ENCODE assay signal across 8 cellular contexts in the genomic region with DNA sequence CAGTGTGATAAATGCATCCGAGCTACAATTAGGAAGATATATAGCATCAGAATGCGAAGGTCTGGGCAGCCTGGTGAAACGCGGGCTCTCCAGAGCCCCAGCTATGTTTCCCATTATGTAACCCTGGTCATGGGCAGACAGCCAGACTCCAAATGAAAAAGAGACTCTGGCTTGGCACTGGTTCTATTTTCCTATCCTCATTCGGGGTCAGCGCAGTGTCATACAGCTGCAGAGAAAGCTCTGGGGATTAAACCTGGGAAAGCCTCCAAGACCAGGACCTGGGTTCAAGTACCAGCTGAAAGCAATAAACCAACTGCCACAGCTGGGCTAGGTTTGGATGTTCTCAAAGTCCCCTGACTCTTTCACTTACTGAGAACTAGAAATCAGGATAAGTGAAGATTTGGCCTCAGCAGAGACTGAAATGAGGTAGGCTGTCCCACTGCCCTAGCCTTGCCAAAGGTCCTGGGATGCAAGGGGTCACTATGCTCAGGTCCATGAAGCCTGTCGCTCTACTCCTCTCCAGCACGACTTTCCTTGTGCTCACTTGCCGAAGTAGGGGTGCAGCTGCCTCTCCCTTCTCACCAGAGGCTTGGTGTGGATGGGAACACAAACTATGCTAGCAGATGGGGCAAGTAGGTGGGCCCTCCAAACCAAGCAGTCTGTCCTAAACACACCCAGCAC.
DNase-seq lines count a peak whose midpoint lies in the region; ATAC-seq and TF ChIP-seq lines count a peak whose summit lies in the region.

No MANE protein-coding gene starts in this region.

- TF ChIP-seq POLR2A in breast epithelium (IDR thresholded peaks at IDR 0.05) = no peak
- TF ChIP-seq POLR2A in thyroid gland (IDR thresholded peaks at IDR 0.05) = no peak

- DNase-seq in MV-4-11 (lab: John Stamatoyannopoulos, UW) = peak; percentile 45
- DNase-seq in breast epithelium (ENCODE audit: low spot score in 2 of 2) = peak; percentile 73 to 76
- peak; percentile 90 for DNase-seq in left kidney (ENCODE audit: low read depth, low spot score)
- peak; percentile 81 to 84 for DNase-seq in thyroid gland
- DNase-seq in activated CD4-positive, CD25-positive, alpha-beta regulatory T cell (lab: John Stamatoyannopoulos, UW) = no peak
- DNase-seq in GM19238 (ENCODE audit: insufficient read length, low spot score) = no peak
- no peak for DNase-seq in CD1c-positive myeloid dendritic cell (ENCODE audit: extremely low spot score)

- H3K36me3 ChIP-seq in breast epithelium (no peaks in the 10 kb centered on the region), thyroid gland (no peaks in the 10 kb centered on the region)

- intact Hi-C loops in breast epithelium (cut with DNase I; ENCODE audit: low total_unique reads) (no loop called here), thyroid gland (cut with DNase I) (no loop called here)

- H3K27ac ChIP-seq in breast epithelium = peak overlapping the region; percentile 70 to 78
- H3K27ac ChIP-seq in thyroid gland = peak overlapping the region; percentile 62 to 85 (median 67)

- H3K4me3 ChIP-seq in breast epithelium = no peak overlapping the region
- H3K4me3 ChIP-seq in thyroid gland (replicated peaks in 1 of 3) = no peak overlapping the region

- TF ChIP-seq CTCF in breast epithelium (IDR thresholded peaks at IDR 0.05) (no peak), thyroid gland (IDR thresholded peaks at IDR 0.05) (no peak)

- H3K27me3 ChIP-seq in breast epithelium = no peaks in the 10 kb centered on the region
- no peaks in the 10 kb centered on the region for H3K27me3 ChIP-seq in thyroid gland

- no peak for ATAC-seq in GM18868 (IDR thresholded peaks at IDR 0.05; ENCODE audit: unreplicated experiment)

- H3K4me1 ChIP-seq in breast epithelium (peaks cover 18 to 42% of the 10 kb centered on the region in 2 donors), thyroid gland (peaks cover 74 to 86% of the 10 kb centered on the region in 2 donors)

- H3K9me3 ChIP-seq in breast epithelium (no peaks in the 10 kb centered on the region), thyroid gland (no peaks in the 10 kb centered on the region)

- WGBS in thyroid gland, 2 donors = 19 to 22% methylated on average over 9 of the region's 9 CpGs

Comparison
In these comparisons a context has a peak if more than half of its experiments do, and no peak if none do; other contexts are left out.
1. DNase-seq: peak in MV-4-11 (single experiment), breast epithelium (2 of 2), left kidney (single experiment) and thyroid gland (2 of 2); none in activated CD4-positive, CD25-positive, alpha-beta regulatory T cell (0 of 4), GM19238 (single experiment) and CD1c-positive myeloid dendritic cell (single experiment).